In genomic region chr22:41946360-41947180, GRCh38 we compare ENCODE assay signal across 8 cellular contexts. TPM values are rescaled to one million over a fixed set of nuclear protein-coding genes. Genes with fewer than 3 reads are reported as not detected.
A peak's percentile ranks its signal among the peaks of the same experiment; 100 is the strongest.
DNase-seq lines count a peak whose midpoint lies in the region; ATAC-seq, FAIRE-seq and TF ChIP-seq lines count a peak whose summit lies in the region.

A gene with protein sequence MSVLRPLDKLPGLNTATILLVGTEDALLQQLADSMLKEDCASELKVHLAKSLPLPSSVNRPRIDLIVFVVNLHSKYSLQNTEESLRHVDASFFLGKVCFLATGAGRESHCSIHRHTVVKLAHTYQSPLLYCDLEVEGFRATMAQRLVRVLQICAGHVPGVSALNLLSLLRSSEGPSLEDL (minus strand): TSS chr22:41947152. CDS start chr22:41947076, 76 bp downstream.

- ATAC-seq in GM18907 (IDR thresholded peaks at IDR 0.05; ENCODE audit: unreplicated experiment) (peak; percentile 74), HG03139 (IDR thresholded peaks at IDR 0.05; ENCODE audit: unreplicated experiment) (peak; percentile 81)

- H3K27me3 ChIP-seq in bronchial epithelial cell (ENCODE audit: control insufficient read depth, insufficient read depth, low read length) = no peaks in the 10 kb centered on the region

- H3K4me3 ChIP-seq in WI38 (ENCODE audit: low read depth, low read length) (peak within 1 kb of the TSS; percentile 81), bronchial epithelial cell (ENCODE audit: low read depth, low read length) (peak within 1 kb of the TSS; percentile 74), skin epidermis (peak within 1 kb of the TSS; percentile 44 to 88 (median 58))

- no peak for FAIRE-seq in bronchial epithelial cell (lab: Jason Lieb, UNC)

- H3K36me3 ChIP-seq in bronchial epithelial cell (ENCODE audit: control insufficient read depth, insufficient read depth, low read length) = no peaks in the 10 kb centered on the region

- TF ChIP-seq CTCF in WI38 (IDR thresholded peaks at IDR 0.05; ENCODE audit: low read depth, low read length) (peak; percentile 48), bronchial epithelial cell (IDR thresholded peaks at IDR 0.05; ENCODE audit: insufficient read depth, low read length, severe bottlenecking) (no peak)

- peak; percentile 94 for DNase-seq in AG08396 (ENCODE audit: low spot score)
- DNase-seq in NCI-H2227 (lab: John Stamatoyannopoulos, UW; ENCODE audit: unreplicated experiment) = peak; percentile 94
- DNase-seq in bronchial epithelial cell (ENCODE audit: low read depth) = peak; percentile 86
- DNase-seq in iPS-NIHi11 (ENCODE audit: low spot score) = peak; percentile 90

- peak within 1 kb of the TSS in 15 of 21 experiments; percentile 3 to 82 (median 55) for H3K27ac ChIP-seq in skin epidermis

RNA-seq across cellular contexts. Expression of the gene that starts here (rescaled TPM):
- 1.3 and 3.5 TPM in 2 replicates for total RNA-seq in bronchial epithelial cell

Comparison
In these comparisons a context has a peak if more than half of its experiments do, and no peak if none do; other contexts are left out.
1. Peak in every context shown above with its lines: DNase-seq, ATAC-seq, H3K4me3 ChIP-seq and H3K27ac ChIP-seq.